ENCODE assay signal across 8 cellular contexts in the genomic region with DNA sequence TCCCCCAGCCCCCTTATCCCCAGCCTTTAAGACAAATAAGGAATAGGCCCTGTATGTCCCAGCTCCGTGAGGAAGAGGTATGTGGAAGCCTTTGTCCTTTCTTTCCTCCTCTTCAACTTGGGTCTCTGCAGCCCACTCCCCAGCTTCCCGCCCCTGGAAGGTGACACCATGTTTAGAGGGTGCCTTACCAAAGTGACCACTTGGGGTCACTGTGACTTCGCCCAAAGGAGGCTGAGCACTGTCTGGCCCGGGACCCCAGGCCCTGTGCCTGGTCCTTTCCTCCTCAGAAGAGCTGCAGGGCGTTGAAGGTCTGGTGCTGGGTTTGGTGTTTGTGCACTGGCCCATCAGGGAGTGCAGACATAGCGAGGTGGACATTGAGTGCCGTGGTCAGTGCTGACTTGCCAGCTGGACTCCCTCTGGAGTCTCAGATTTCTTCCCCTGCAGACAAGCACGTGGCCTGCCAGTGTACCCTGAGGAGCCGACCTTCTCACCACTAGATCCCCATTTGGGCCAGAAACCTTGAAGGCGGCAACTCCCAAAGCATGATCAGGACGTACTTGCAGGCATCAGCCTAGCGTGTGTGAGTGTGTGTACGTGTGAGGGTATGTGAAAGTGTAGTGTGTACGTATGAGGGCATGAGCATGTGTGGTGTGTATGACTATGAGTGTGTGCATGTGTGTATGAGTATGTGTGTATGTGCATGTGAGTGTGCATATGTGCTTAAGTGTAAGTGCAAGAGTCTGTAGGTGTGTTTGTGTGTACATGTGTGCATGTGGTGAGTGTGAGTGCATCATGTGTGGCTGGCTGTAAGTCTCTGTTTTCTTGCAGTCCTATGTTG.
DNase-seq lines count a peak whose midpoint lies in the region; ATAC-seq, FAIRE-seq and TF ChIP-seq lines count a peak whose summit lies in the region.

No MANE protein-coding gene starts in this region.

- H3K9me3 ChIP-seq in body of pancreas = no peaks in the 10 kb centered on the region
- H3K9me3 ChIP-seq in upper lobe of right lung = no peaks in the 10 kb centered on the region

- no peaks in the 10 kb centered on the region for H3K36me3 ChIP-seq in body of pancreas (replicated peaks in 1 of 2; ENCODE audit: insufficient read depth in 1 of 2, low read depth in 2 of 2)
- no peaks in the 10 kb centered on the region for H3K36me3 ChIP-seq in upper lobe of right lung

- WGBS in body of pancreas, 2 donors = 46 to 47% methylated on average over 11 to 14 of the region's 14 CpGs

- TF ChIP-seq POLR2A in body of pancreas (IDR thresholded peaks at IDR 0.05) = no peak

- peak; percentile 71 for FAIRE-seq in GM18507 (lab: Jason Lieb, UNC)

- H3K27ac ChIP-seq in body of pancreas = no peak overlapping the region
- no peak overlapping the region for H3K27ac ChIP-seq in upper lobe of right lung

- intact Hi-C loops in body of pancreas (cut with DNase I) (loop anchor here (10.0 kb wide), 1 partner anchor 511 kb away; no protein-coding TSS in a partner anchor), upper lobe of right lung (cut with DNase I) (no loop called here), posterior vena cava (cut with DNase I) (no loop called here)

- DNase-seq in CMK (ENCODE audit: low read depth) (peak; percentile 20), GM18507 (ENCODE audit: extremely low spot score, insufficient read length, low read depth) (peak; percentile 15), NCI-H1694 (lab: John Stamatoyannopoulos, UW) (peak; percentile 51), body of pancreas (peak; percentile 50 to 71 (median 54)), kidney tubule cell (ENCODE audit: low spot score) (peak; percentile 16), upper lobe of right lung (no peak), posterior vena cava (ENCODE audit: low spot score) (no peak)

- H3K27me3 ChIP-seq in body of pancreas (no peaks in the 10 kb centered on the region), upper lobe of right lung (no peaks in the 10 kb centered on the region)

- peak; percentile 84 for ATAC-seq in body of pancreas
- ATAC-seq in upper lobe of right lung = peak; percentile 66
- ATAC-seq in HG03175 (IDR thresholded peaks at IDR 0.05; ENCODE audit: unreplicated experiment) = no peak

- H3K4me1 ChIP-seq in body of pancreas (peaks cover 6% of the 10 kb centered on the region), upper lobe of right lung (no peaks in the 10 kb centered on the region)

- TF ChIP-seq CTCF in body of pancreas (IDR thresholded peaks at IDR 0.05) = peak; percentile 69 to 88 (median 77)
- peak; percentile 63 for TF ChIP-seq CTCF in upper lobe of right lung (IDR thresholded peaks at IDR 0.05)

- H3K4me3 ChIP-seq in body of pancreas (no peak overlapping the region), upper lobe of right lung (no peak overlapping the region)

Comparison
In these comparisons a context has a peak if more than half of its experiments do, and no peak if none do; other contexts are left out.
1. DNase-seq: peak in CMK (single experiment), GM18507 (single experiment), NCI-H1694 (single experiment), body of pancreas (4 of 4) and kidney tubule cell (single experiment); none in upper lobe of right lung (single experiment) and posterior vena cava (single experiment).